Comparison of ENCODE assay signal across 16 cellular contexts in genomic region chr20:51373713-51374481, GRCh38.
A peak's percentile ranks its signal among the peaks of the same experiment; 100 is the strongest.
DNase-seq lines count a peak whose midpoint lies in the region; ATAC-seq, FAIRE-seq and TF ChIP-seq lines count a peak whose summit lies in the region.
"Had no signal": no experiment of that assay in that cellular context is flagged by ENCODE, and none has a peak within 500 bp of the region (broad histone marks: within the 10 kb centered on the region; RNA-seq: fewer than 3 reads in every experiment).

No MANE protein-coding gene starts in this region.

- H3K23ac ChIP-seq in trophoblast cell (ENCODE audit: low read length), result no peak overlapping the region

- H3K4me3 ChIP-seq in K562, result no peak overlapping the region
- H3K4me3 ChIP-seq in trophoblast cell (ENCODE audit: low read depth, low read length), result no peak overlapping the region
- H3K4me3 ChIP-seq: BLaER1, coronary artery had no signal

- H2AK5ac ChIP-seq in trophoblast cell (ENCODE audit: low read length), result no peak overlapping the region

- H3K4ac ChIP-seq in trophoblast cell (ENCODE audit: low read depth, low read length), result no peak overlapping the region

- TF ChIP-seq POLR2A in K562 (conservative IDR thresholded peaks at IDR 0.05), result no peak

- peak overlapping the region; percentile 3 for H4K8ac ChIP-seq in trophoblast cell (ENCODE audit: low read depth, low read length)

- H3K27ac ChIP-seq in K562 (ENCODE audit: extremely low read depth, low read depth, low read length), result peak overlapping the region; percentile 18; the same call in 2 of the 3 replicates
- no peak overlapping the region for H3K27ac ChIP-seq in trophoblast cell (ENCODE audit: low read depth, low read length)
- H3K27ac ChIP-seq: BLaER1 had no signal

- peak; percentile 84 for TF ChIP-seq EP300 in K562 (IDR thresholded peaks at IDR 0.05; ENCODE audit: low read length)

- peak in 1 of 2 experiments; percentile 4; a peak in 1 of 4 replicates for TF ChIP-seq RAD21 in K562 (CRISPR knock-in tag; conservative IDR thresholded peaks at IDR 0.05 in 1 of 2, IDR thresholded peaks at IDR 0.05 in 1 of 2)

- H3K27me3 ChIP-seq in K562 (ENCODE audit: control insufficient read depth in 2 of 2, insufficient read depth in 2 of 2, low read length in 2 of 2), result peaks cover 0 to 9% of the 10 kb centered on the region in 2 experiments; a peak in 3 of 5 replicates
- no peaks in the 10 kb centered on the region for H3K27me3 ChIP-seq in trophoblast cell (ENCODE audit: insufficient read depth, low read length)
- H3K27me3 ChIP-seq: BLaER1 had no signal

- 0 out of 2 replicates have a peak, but pooled peaks cover 6% of the 10 kb centered on the region for H4K20me1 ChIP-seq in K562 (replicated peaks; ENCODE audit: control insufficient read depth, insufficient read depth, low read length)
- H4K20me1 ChIP-seq: BLaER1 had no signal

- peak overlapping the region; percentile 53 for H4K91ac ChIP-seq in trophoblast cell (ENCODE audit: low read depth, low read length)

- intact Hi-C loops in K562 (cut with micrococcal nuclease), result loop anchor here (1.0 to 5.0 kb wide), 3 partner anchors 221 to 708 kb away; no protein-coding TSS in a partner anchor
- intact Hi-C loops in cardiac septum (cut with DNase I), result loop anchor here (2.0 to 10.0 kb wide), 3 partner anchors 221 to 708 kb away; no protein-coding TSS in a partner anchor

- no peak overlapping the region for H4K12ac ChIP-seq in trophoblast cell (ENCODE audit: low read depth, low read length)

- H3K9ac ChIP-seq in K562 (ENCODE audit: insufficient read depth in 1 of 2, low read depth in 2 of 2, low read length in 2 of 2) (peak overlapping the region; percentile 23 to 53; a peak in 2 of 4 replicates), trophoblast cell (ENCODE audit: low read length) (no peak overlapping the region)
- H3K9ac ChIP-seq: BLaER1 had no signal

- peaks cover 31 to 40% of the 10 kb centered on the region in 2 experiments for H3K4me1 ChIP-seq in K562 (replicated peaks in 1 of 2; ENCODE audit: control insufficient read depth in 2 of 2, insufficient read depth in 2 of 2, low read length in 2 of 2)
- peaks cover 3 to 6% of the 10 kb centered on the region in 2 experiments for H3K4me1 ChIP-seq in trophoblast cell (ENCODE audit: control insufficient read depth in 1 of 2, insufficient read depth in 2 of 2, low read length in 2 of 2)

- no peak overlapping the region for H2BK5ac ChIP-seq in trophoblast cell (ENCODE audit: low read depth, low read length, poor library complexity)

- H3K14ac ChIP-seq in trophoblast cell (ENCODE audit: low read length), result peak overlapping the region; percentile 16

- in situ Hi-C loops in K562 (cut with MboI), result loop anchor here (5.0 to 10.0 kb wide), 2 partner anchors 253 to 711 kb away; no protein-coding TSS in a partner anchor

- no peak for TF ChIP-seq CTCF in K562 (IDR thresholded peaks at IDR 0.05 in 2 of 3, conservative IDR thresholded peaks at IDR 0.05 in 1 of 3; ENCODE audit: insufficient read depth in 2 of 3, low read depth in 1 of 3, low read length in 3 of 3)

- H3K36me3 ChIP-seq in K562 (ENCODE audit: control insufficient read depth, insufficient read depth, low read length), result no peaks in the 10 kb centered on the region
- no peaks in the 10 kb centered on the region for H3K36me3 ChIP-seq in trophoblast cell (ENCODE audit: control insufficient read depth in 1 of 2, insufficient read depth in 2 of 2, low read length in 2 of 2)
- H3K36me3 ChIP-seq: BLaER1 had no signal

- 6% methylated on average over 12 of the region's 12 CpGs for WGBS in K562 (ENCODE audit: insufficient coverage, low coverage, missing lambda C conversion rate)
- no CpG with 5 or more reads among the region's 12 CpGs for WGBS in trophoblast cell (ENCODE audit: extremely low coverage, insufficient coverage, insufficient read length)

- H3K4me2 ChIP-seq in K562 (ENCODE audit: insufficient read depth, low read length) (peak overlapping the region; percentile 43), trophoblast cell (ENCODE audit: low read length) (no peak overlapping the region)
- H3K4me2 ChIP-seq: BLaER1 had no signal

- H3K18ac ChIP-seq in trophoblast cell (ENCODE audit: low read length), result no peak overlapping the region

- H2BK12ac ChIP-seq in trophoblast cell (ENCODE audit: low read length), result peak overlapping the region; percentile 12

- CTCF ChIA-PET in K562 (lab: Yijun Ruan, JAX; ENCODE audit: low intra/inter-chr PET ratio), result interaction anchor here (2.9 kb wide), 1 partner anchor 221 kb away, joined by 25 read pairs; no protein-coding TSS in a partner anchor

- no TSS peak for BruUV-seq in K562 (replicated peaks; lab: Mats Ljungman, UMichigan)

- ATAC-seq in K562 (peak; percentile 61), HG03457 (IDR thresholded peaks at IDR 0.05; ENCODE audit: unreplicated experiment) (no peak)
- ATAC-seq: activated naive CD4-positive, alpha-beta T cell treated with anti-CD3 and anti-CD28 coated beads, Interleukin-2, amount 50 U/mL, for 72 hours; stimulated activated naive CD8-positive, alpha-beta T cell treated with anti-CD3 and anti-CD28 coated beads, Interleukin-15, amount 100 ng/mL, for 72 hours had no signal

- no peak overlapping the region for H2BK120ac ChIP-seq in trophoblast cell (ENCODE audit: insufficient read depth, low read length, poor library complexity)

- H3K9me3 ChIP-seq in K562 (replicated peaks; ENCODE audit: control insufficient read depth, insufficient read depth, low read depth, low read length), result no peaks in the 10 kb centered on the region
- no peaks in the 10 kb centered on the region for H3K9me3 ChIP-seq in trophoblast cell (ENCODE audit: insufficient read depth, low read depth, low read length)
- H3K9me3 ChIP-seq: BLaER1 had no signal

- FAIRE-seq in K562 (lab: Jason Lieb, UNC), result peak; percentile 88

- DNase-seq in OCI-M1 (lab: John Stamatoyannopoulos, UW) (peak; percentile 82), K562 (ENCODE audit: extremely low read depth in 1 of 4, low spot score in 3 of 4) (peak; percentile 67 to 82 (median 74)), cardiac septum (ENCODE audit: low spot score) (peak; percentile 14), trophoblast cell (no peak), superior temporal gyrus (ENCODE audit: extremely low spot score) (no peak), NCI-H1092 (lab: John Stamatoyannopoulos, UW) (no peak), AG08395 (ENCODE audit: low spot score) (no peak)
- DNase-seq: foreskin fibroblast; Karpas-422; NCI-H187; SHP77 treated with DMSO at 0.1 percent for 48 hours; stimulated activated naive CD8-positive, alpha-beta T cell treated with anti-CD3 and anti-CD28 coated beads, Interleukin-15, amount 100 ng/mL, for 72 hours had no signal

- POLR2A ChIA-PET in K562 (lab: Yijun Ruan, JAX), result no interaction called here

- peaks cover 3% of the 10 kb centered on the region for H3K79me1 ChIP-seq in trophoblast cell (ENCODE audit: low read length)

- H2AFZ ChIP-seq in K562 (ENCODE audit: low read depth, low read length) (peak overlapping the region; percentile 75), trophoblast cell (ENCODE audit: insufficient read depth, low read length, poor library complexity) (no peak overlapping the region)

- H3K79me2 ChIP-seq in K562 (ENCODE audit: control insufficient read depth, insufficient read depth, low read length), result no peaks in the 10 kb centered on the region
- no peaks in the 10 kb centered on the region for H3K79me2 ChIP-seq in trophoblast cell (ENCODE audit: control insufficient read depth, insufficient read depth, low read length, poor library complexity)

- no peaks in the 10 kb centered on the region for H3K9me1 ChIP-seq in K562 (ENCODE audit: control insufficient read depth, insufficient read depth, low read length)

TF ChIP-seq in K562, 482 proteins besides CTCF, POLR2A, EP300 and RAD21 (continues in another document):
- TF ChIP-seq NUFIP1 (IDR thresholded peaks at IDR 0.05; ENCODE audit: partially characterized antibody) (no peak), BRCA1 (IDR thresholded peaks at IDR 0.05) (no peak), BRCA1 (CRISPR knock-in tag; IDR thresholded peaks at IDR 0.05) (peak; percentile 76; the same call in 1 of the 2 replicates), CREB1 (IDR thresholded peaks at IDR 0.05) (0 out of 2 replicates have a peak, but pooled peaks have one; percentile 16), CREB1 (CRISPR knock-in tag; IDR thresholded peaks at IDR 0.05) (no peak), ZBED1 (IDR thresholded peaks at IDR 0.05) (0 out of 2 replicates have a peak, but pooled peaks have one; percentile 40), ZNF699 (CRISPR knock-in tag; IDR thresholded peaks at IDR 0.05; ENCODE audit: insufficient replicate concordance) (no peak), STAT6 (CRISPR knock-in tag; IDR thresholded peaks at IDR 0.05) (no peak), SMARCE1 (IDR thresholded peaks at IDR 0.05) (peak; percentile 73), ZNF212 (CRISPR knock-in tag; IDR thresholded peaks at IDR 0.05) (no peak)
- TF ChIP-seq, protein P1, sequence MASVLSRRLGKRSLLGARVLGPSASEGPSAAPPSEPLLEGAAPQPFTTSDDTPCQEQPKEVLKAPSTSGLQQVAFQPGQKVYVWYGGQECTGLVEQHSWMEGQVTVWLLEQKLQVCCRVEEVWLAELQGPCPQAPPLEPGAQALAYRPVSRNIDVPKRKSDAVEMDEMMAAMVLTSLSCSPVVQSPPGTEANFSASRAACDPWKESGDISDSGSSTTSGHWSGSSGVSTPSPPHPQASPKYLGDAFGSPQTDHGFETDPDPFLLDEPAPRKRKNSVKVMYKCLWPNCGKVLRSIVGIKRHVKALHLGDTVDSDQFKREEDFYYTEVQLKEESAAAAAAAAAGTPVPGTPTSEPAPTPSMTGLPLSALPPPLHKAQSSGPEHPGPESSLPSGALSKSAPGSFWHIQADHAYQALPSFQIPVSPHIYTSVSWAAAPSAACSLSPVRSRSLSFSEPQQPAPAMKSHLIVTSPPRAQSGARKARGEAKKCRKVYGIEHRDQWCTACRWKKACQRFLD (CRISPR knock-in tag; IDR thresholded peaks at IDR 0.05), result 0 out of 2 replicates have a peak, but pooled peaks have one; percentile 75

Comparison
In these comparisons a context has a peak if more than half of its experiments do, and no peak if none do; other contexts are left out.
1. DNase-seq: peak in OCI-M1 (single experiment), K562 (4 of 4) and cardiac septum (single experiment); none in trophoblast cell (0 of 2), superior temporal gyrus (single experiment), NCI-H1092 (single experiment) and AG08395 (single experiment).